ENCODE assay signal across 17 cellular contexts in the genomic region with DNA sequence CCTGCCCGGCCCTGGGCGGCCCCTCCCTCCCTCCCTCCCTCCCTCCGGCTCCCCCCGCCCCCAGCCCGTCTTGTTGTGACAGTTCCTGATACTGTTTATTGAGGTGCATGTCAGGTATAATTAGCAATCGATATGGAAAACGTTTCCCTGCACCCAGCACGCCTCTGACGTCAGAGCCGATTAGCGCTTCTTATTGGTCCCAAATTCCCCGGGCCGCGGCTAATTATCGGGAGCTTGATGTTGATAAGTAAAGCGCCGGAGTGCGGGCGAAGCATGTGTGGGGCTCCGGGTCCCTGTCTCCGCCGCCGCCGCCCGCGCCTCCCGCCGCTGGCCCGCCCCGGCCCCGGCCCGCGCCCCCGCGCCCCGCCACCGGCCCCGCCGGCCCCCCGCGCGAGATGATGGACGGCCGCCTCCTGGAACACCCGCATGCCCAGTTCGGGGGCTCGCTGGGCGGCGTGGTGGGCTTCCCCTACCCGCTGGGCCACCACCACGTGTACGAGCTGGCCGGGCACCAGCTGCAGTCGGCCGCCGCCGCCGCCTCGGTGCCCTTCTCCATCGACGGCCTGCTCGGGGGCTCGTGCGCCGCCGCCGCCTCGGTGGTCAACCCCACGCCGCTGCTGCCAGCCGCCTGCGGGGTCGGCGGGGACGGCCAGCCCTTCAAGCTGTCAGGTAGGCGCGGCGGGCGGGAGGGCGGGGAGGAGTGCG. TPM values are rescaled to one million over a fixed set of nuclear protein-coding genes. Genes with fewer than 3 reads are reported as not detected.
A peak's percentile ranks its signal among the peaks of the same experiment; 100 is the strongest.
DNase-seq lines count a peak whose midpoint lies in the region; ATAC-seq and TF ChIP-seq lines count a peak whose summit lies in the region.
"Had no signal": no experiment of that assay in that cellular context is flagged by ENCODE, and none has a peak within 500 bp of the region (broad histone marks: within the 10 kb centered on the region; RNA-seq: fewer than 3 reads in every experiment).

A gene (plus strand): TSS at position 250 of the 705 bp plus-strand sequence. CDS start 146 bp downstream, at position 396.

- peaks cover 4% of the 10 kb centered on the region for H3K9me3 Mint-ChIP-seq in activated CD4-positive, alpha-beta T cell treated with anti-CD3 and anti-CD28 coated beads, Interleukin-2, amount 10 ng/mL, durations not matched to agents 24 days and 14 days
- H3K9me3 Mint-ChIP-seq in IgD-negative memory B cell (peaks cover 0 to 5% (median 0%) of the 10 kb centered on the region in 3 donors), brain (peaks cover 0 to 2% (median 0%) of the 10 kb centered on the region in 5 experiments), neural progenitor cell (peaks cover 4% of the 10 kb centered on the region)

- H3K4me2 ChIP-seq in neural progenitor cell: peak within 1 kb of the TSS; percentile 27

- no peak within 1 kb of the TSS for H3K27ac ChIP-seq in neural progenitor cell

- no peak within 1 kb of the TSS for H3K4me3 ChIP-seq in neural progenitor cell
- H3K4me3 ChIP-seq: HAP-1 had no signal

- H2AFZ ChIP-seq in neural progenitor cell (replicated peaks): no peak within 1 kb of the TSS

- peaks cover 8% of the 10 kb centered on the region for H3K4me1 Mint-ChIP-seq in activated CD4-positive, alpha-beta T cell treated with anti-CD3 and anti-CD28 coated beads, Interleukin-2, amount 10 ng/mL, durations not matched to agents 24 days and 14 days
- peaks cover 3 to 5% (median 5%) of the 10 kb centered on the region in 3 donors for H3K4me1 Mint-ChIP-seq in IgD-negative memory B cell
- peaks cover 40% of the 10 kb centered on the region for H3K4me1 Mint-ChIP-seq in brain
- peaks cover 32% of the 10 kb centered on the region for H3K4me1 Mint-ChIP-seq in neural progenitor cell

- H3K9me3 ChIP-seq in neural progenitor cell (ENCODE audit: low read depth): no peaks in the 10 kb centered on the region
- H3K9me3 ChIP-seq: HAP-1 had no signal

- peaks cover 46% of the 10 kb centered on the region for H3K27me3 Mint-ChIP-seq in activated CD4-positive, alpha-beta T cell treated with anti-CD3 and anti-CD28 coated beads, Interleukin-2, amount 10 ng/mL, durations not matched to agents 24 days and 14 days
- H3K27me3 Mint-ChIP-seq in IgD-negative memory B cell: peaks cover 40% of the 10 kb centered on the region
- peaks cover 85% of the 10 kb centered on the region for H3K27me3 Mint-ChIP-seq in brain
- H3K27me3 Mint-ChIP-seq in neural progenitor cell (ENCODE audit: insufficient read depth, low read depth): peaks cover 66% of the 10 kb centered on the region

- no peak within 1 kb of the TSS for H3K9ac ChIP-seq in neural progenitor cell

- H3K36me3 ChIP-seq in neural progenitor cell: no peaks in the 10 kb centered on the region
- H3K36me3 ChIP-seq: HAP-1 had no signal

- no peaks in the 10 kb centered on the region for H3K79me2 ChIP-seq in neural progenitor cell (ENCODE audit: low read depth)

- intact Hi-C loops in activated CD4-positive, alpha-beta T cell treated with anti-CD3 and anti-CD28 coated beads, Interleukin-2, amount 10 ng/mL, durations not matched to agents 24 days and 14 days (cut with micrococcal nuclease): no loop called here

- H3K27me3 ChIP-seq in neural progenitor cell: peaks cover 100% of the 10 kb centered on the region

- H3F3A ChIP-seq in neural progenitor cell (ENCODE audit: low read depth): peaks cover 65% of the 10 kb centered on the region

- peaks cover 81% of the 10 kb centered on the region for H4K20me1 ChIP-seq in neural progenitor cell (ENCODE audit: low read depth)

- no peak for DNase-seq in activated CD4-positive, alpha-beta T cell treated with anti-CD3 and anti-CD28 coated beads, Interleukin-2, amount 10 ng/mL, durations not matched to agents 24 days and 14 days
- no peak for DNase-seq in activated CD4-positive, alpha-beta T cell treated with anti-CD3 and anti-CD28 coated beads for 1 hour
- peak; percentile 83 for DNase-seq in neural progenitor cell (ENCODE audit: low spot score)
- no peak for DNase-seq in NCI-H1436 (lab: John Stamatoyannopoulos, UW)
- no peak for DNase-seq in AG08395 (ENCODE audit: low spot score)
- DNase-seq: activated CD4-positive, alpha-beta T cell treated with anti-CD3 and anti-CD28 coated beads, Interleukin-2, amount 50 U/mL, for 4 hours; cortex of kidney; OCI-M1 had no signal

- H3K4me1 ChIP-seq in neural progenitor cell: peaks cover 22% of the 10 kb centered on the region
- H3K4me1 ChIP-seq: HAP-1 had no signal

- peak within 1 kb of the TSS; percentile 67 for H3K27ac Mint-ChIP-seq in activated CD4-positive, alpha-beta T cell treated with anti-CD3 and anti-CD28 coated beads, Interleukin-2, amount 10 ng/mL, durations not matched to agents 24 days and 14 days
- H3K27ac Mint-ChIP-seq in IgD-negative memory B cell (peak within 1 kb of the TSS; percentile 65 to 99 (median 87)), brain (peak within 1 kb of the TSS in 3 of 5 experiments; percentile 70 to 93 (median 70)), neural progenitor cell (no peak within 1 kb of the TSS)
- H3K27ac Mint-ChIP-seq: progenitor cell of endocrine pancreas had no signal

- no peak for ATAC-seq in SK-N-SH treated with all-trans-retinoic acid at 6 μM for 48 hours

- TF ChIP-seq CTCF in brain (conservative IDR thresholded peaks at IDR 0.05) (no peak), neural progenitor cell (IDR thresholded peaks at IDR 0.05) (no peak)

- peaks cover 11% of the 10 kb centered on the region for H3K36me3 Mint-ChIP-seq in activated CD4-positive, alpha-beta T cell treated with anti-CD3 and anti-CD28 coated beads, Interleukin-2, amount 10 ng/mL, durations not matched to agents 24 days and 14 days (ENCODE audit: low read depth)
- peaks cover 2% of the 10 kb centered on the region for H3K36me3 Mint-ChIP-seq in IgD-negative memory B cell
- no peaks in the 10 kb centered on the region for H3K36me3 Mint-ChIP-seq in brain
- H3K36me3 Mint-ChIP-seq in neural progenitor cell: no peaks in the 10 kb centered on the region

- H3K4me3 Mint-ChIP-seq in activated CD4-positive, alpha-beta T cell treated with anti-CD3 and anti-CD28 coated beads, Interleukin-2, amount 10 ng/mL, durations not matched to agents 24 days and 14 days: no peak within 1 kb of the TSS
- peak within 1 kb of the TSS; percentile 36 to 80 (median 62) for H3K4me3 Mint-ChIP-seq in IgD-negative memory B cell
- H3K4me3 Mint-ChIP-seq in brain: peak within 1 kb of the TSS; percentile 73 to 89 (median 79)
- H3K4me3 Mint-ChIP-seq in neural progenitor cell: peak within 1 kb of the TSS; percentile 54

TF ChIP-seq in SK-N-SH treated with all-trans-retinoic acid at 6 μM for 48 hours, 23 proteins besides CTCF, POLR2A, EP300 and RAD21:
- TF ChIP-seq GLIS3 (CRISPR knock-in tag; IDR thresholded peaks at IDR 0.05): no peak
- no peak for TF ChIP-seq ZNF565 (CRISPR knock-in tag; conservative IDR thresholded peaks at IDR 0.05; ENCODE audit: low read depth)
- no peak for TF ChIP-seq ZNF8 (CRISPR knock-in tag; IDR thresholded peaks at IDR 0.05)
- no peak for TF ChIP-seq RARB (CRISPR knock-in tag; IDR thresholded peaks at IDR 0.05)
- TF ChIP-seq SNAI2 (CRISPR knock-in tag; IDR thresholded peaks at IDR 0.05): no peak
- no peak for TF ChIP-seq TCF4 (CRISPR knock-in tag; IDR thresholded peaks at IDR 0.05; ENCODE audit: borderline replicate concordance)
- TF ChIP-seq, protein P1, sequence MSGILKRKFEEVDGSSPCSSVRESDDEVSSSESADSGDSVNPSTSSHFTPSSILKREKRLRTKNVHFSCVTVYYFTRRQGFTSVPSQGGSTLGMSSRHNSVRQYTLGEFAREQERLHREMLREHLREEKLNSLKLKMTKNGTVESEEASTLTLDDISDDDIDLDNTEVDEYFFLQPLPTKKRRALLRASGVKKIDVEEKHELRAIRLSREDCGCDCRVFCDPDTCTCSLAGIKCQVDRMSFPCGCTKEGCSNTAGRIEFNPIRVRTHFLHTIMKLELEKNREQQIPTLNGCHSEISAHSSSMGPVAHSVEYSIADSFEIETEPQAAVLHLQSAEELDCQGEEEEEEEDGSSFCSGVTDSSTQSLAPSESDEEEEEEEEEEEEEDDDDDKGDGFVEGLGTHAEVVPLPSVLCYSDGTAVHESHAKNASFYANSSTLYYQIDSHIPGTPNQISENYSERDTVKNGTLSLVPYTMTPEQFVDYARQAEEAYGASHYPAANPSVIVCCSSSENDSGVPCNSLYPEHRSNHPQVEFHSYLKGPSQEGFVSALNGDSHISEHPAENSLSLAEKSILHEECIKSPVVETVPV (CRISPR knock-in tag; IDR thresholded peaks at IDR 0.05): no peak

RNA-seq across cellular contexts. Expression of the gene that starts here (rescaled TPM):
- total RNA-seq in activated CD4-positive, alpha-beta T cell treated with anti-CD3 and anti-CD28 coated beads, Interleukin-2, amount 10 ng/mL, durations not matched to agents 24 days and 14 days: not detected in 2 replicates
- polyA plus RNA-seq in IgD-negative memory B cell (not detected), brain (ENCODE audit: insufficient read depth, low read depth, low replicate concordance) (not detected)
- not detected in 2 replicates for total RNA-seq in neural progenitor cell (ENCODE audit: low replicate concordance)
- total RNA-seq: fibroblast of lung; lung microvascular endothelial cell; M059J; progenitor cell of endocrine pancreas; T-helper 1 cell treated with Interleukin-12 subunit alpha and Interleukin-12 subunit beta and Interleukin-4 antibody, amounts not matched to agents 30 ng/mL and 1 ng/mL, for 36 hours had no signal
- polyA plus RNA-seq: fibroblast of lung had no signal

Comparison
In these comparisons a context has a peak if more than half of its experiments do, and no peak if none do; other contexts are left out.
1. Peak in DNase-seq and H3K4me2 ChIP-seq in neural progenitor cell; RNA of the gene not detected or under 1 TPM.